32 cellular contexts compared by ENCODE assay signal in genomic region chr12:48525332-48525731, GRCh38. TPM values are rescaled to one million over a fixed set of nuclear protein-coding genes. Genes with fewer than 3 reads are reported as not detected.
"Had no signal": no experiment of that assay in that cellular context is flagged by ENCODE, and none has a peak within 500 bp of the region (broad histone marks: within the 10 kb centered on the region; RNA-seq: fewer than 3 reads in every experiment).

A gene with protein sequence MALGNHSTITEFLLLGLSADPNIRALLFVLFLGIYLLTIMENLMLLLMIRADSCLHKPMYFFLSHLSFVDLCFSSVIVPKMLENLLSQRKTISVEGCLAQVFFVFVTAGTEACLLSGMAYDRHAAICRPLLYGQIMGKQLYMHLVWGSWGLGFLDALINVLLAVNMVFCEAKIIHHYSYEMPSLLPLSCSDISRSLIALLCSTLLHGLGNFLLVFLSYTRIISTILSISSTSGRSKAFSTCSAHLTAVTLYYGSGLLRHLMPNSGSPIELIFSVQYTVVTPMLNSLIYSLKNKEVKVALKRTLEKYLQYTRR (plus strand): TSS chr12:48525632. CDS start chr12:48525632, 0 bp downstream.

- H3K4me1 ChIP-seq: esophagus squamous epithelium, gastrocnemius medialis, heart right ventricle, left lung, lower lobe of right lung had no signal

- H3K4me1 Mint-ChIP-seq: mesothelial cell of epicardium had no signal

- H3K4me3 Mint-ChIP-seq: mesothelial cell of epicardium had no signal

- H3K36me3 ChIP-seq: esophagus squamous epithelium, gastrocnemius medialis, heart right ventricle, left lung, lower lobe of right lung had no signal

- H3K27ac Mint-ChIP-seq: mesothelial cell of epicardium had no signal

- FAIRE-seq: colon, islet of Langerhans, keratinocyte had no signal

- DNase-seq: dermis blood vessel endothelial cell; dorsolateral prefrontal cortex; effector CD4-positive, alpha-beta T cell; effector memory CD4-positive, alpha-beta T cell; erythroblast; esophagus squamous epithelium; foreskin fibroblast; foreskin melanocyte; gastrocnemius medialis; glutamatergic neuron; head of caudate nucleus; heart right ventricle; hippocampal formation; left cardiac atrium; left lung; left ventricle myocardium superior; lower lobe of right lung; mesenchymal stem cell; mucosa of descending colon had no signal

- H3K9me3 ChIP-seq: esophagus squamous epithelium, gastrocnemius medialis, heart right ventricle, left lung, lower lobe of right lung, mucosa of descending colon had no signal

- H3K4me3 ChIP-seq: coronary artery, dorsolateral prefrontal cortex, esophagus squamous epithelium, gastrocnemius medialis, heart right ventricle, left lung, lower lobe of right lung, mucosa of descending colon had no signal

- H3K27me3 ChIP-seq: esophagus squamous epithelium, gastrocnemius medialis, heart right ventricle, left lung had no signal

- H3K36me3 Mint-ChIP-seq: mesothelial cell of epicardium had no signal

- ATAC-seq: esophagus mucosa, gastrocnemius medialis, heart right ventricle, left cardiac atrium, left lung, left ventricle myocardium superior, lower lobe of right lung, mucosa of descending colon had no signal

- H3K27ac ChIP-seq: coronary artery, dorsolateral prefrontal cortex, epithelial cell of prostate, esophagus squamous epithelium, gastrocnemius medialis, heart right ventricle, left lung, lower lobe of right lung had no signal

RNA-seq across cellular contexts. Expression of the gene that starts here (rescaled TPM):
- total RNA-seq: dermis blood vessel endothelial cell, esophagus mucosa, esophagus squamous epithelium, gastrocnemius medialis, glomerular endothelial cell, heart right ventricle, kidney epithelial cell, left cardiac atrium, left lung, left ventricle myocardium superior, lower leg skin, lower lobe of right lung, lung microvascular endothelial cell, mesenteric fat pad, mesothelial cell of epicardium, mucosa of descending colon, myocyte had no signal
- polyA plus RNA-seq: heart right ventricle, keratinocyte had no signal
